In the genomic region with DNA sequence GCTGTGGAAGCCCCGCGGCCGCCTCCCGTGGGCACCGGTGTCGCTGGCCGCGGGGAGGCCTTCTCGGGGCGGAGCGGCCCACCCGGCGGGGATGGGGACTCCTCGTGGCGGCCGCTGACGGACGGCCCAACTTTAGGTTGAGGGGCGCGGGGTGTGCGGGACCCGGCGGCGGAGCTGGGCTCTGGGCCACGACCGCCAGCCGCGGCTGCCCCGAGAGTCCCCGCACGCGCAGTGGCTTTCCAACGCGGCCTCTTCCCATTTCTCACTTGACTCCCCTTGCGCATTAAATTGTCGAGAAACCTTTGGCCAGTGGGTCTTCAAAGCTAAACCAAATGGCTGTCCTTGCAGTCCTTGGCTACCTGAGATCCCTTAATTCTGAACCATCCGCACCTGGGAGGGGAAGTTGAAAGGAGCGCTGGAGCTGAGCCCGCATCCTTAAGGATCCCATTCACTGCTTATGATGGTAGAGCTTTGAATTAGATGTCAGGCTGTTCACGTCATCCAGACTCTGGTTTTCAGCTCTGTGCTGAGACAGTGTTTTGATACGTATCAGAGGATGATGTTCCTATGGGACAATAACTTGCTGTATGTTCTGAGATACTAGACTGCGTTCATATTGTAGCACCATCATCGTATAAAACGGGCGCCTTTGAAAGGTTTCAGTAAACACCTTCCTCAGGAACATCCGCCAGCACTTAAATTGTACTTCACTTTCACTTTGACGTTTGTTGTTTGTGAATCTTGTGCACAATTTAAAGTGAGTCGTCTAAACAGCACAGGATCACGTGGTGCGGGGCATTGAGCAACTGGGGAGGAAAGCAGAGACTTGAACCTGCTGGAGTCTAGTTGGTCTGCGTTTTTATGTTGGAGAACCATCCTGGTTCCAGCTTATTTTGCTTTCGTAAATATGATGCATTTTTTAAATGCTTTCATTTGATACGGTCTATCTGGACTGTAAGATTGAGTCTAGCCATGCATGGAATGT, we compare ENCODE assay signal across 8 cellular contexts. TPM values are rescaled to one million over a fixed set of nuclear protein-coding genes. Genes with fewer than 3 reads are reported as not detected.
DNase-seq lines count a peak whose midpoint lies in the region; ATAC-seq and TF ChIP-seq lines count a peak whose summit lies in the region.

No MANE protein-coding gene starts in this region.

- H3K27me3 ChIP-seq in iPS DF 6.9 (ENCODE audit: control insufficient read depth, insufficient read depth, low read length) = peaks cover 31% of the 10 kb centered on the region

- no peaks in the 10 kb centered on the region; the same call in 1 of the 2 replicates for H3K36me3 ChIP-seq in iPS DF 6.9 (ENCODE audit: control insufficient read depth, insufficient read depth, low read length)

- intact Hi-C loops in sciatic nerve (cut with DNase I) = loop anchor here (10.0 kb wide), 1 partner anchor 51 kb away; no protein-coding TSS in a partner anchor

- no CpG with 5 or more reads among the region's 53 CpGs for WGBS in iPS DF 6.9 (ENCODE audit: insufficient coverage, insufficient read length)

- no peaks in the 10 kb centered on the region for H3K9me3 ChIP-seq in iPS DF 6.9 (ENCODE audit: control insufficient read depth, insufficient read depth, low read length)

- peak overlapping the region; percentile 60 for H3K4me3 ChIP-seq in iPS DF 6.9 (ENCODE audit: low read length)

- DNase-seq in AG09319 (ENCODE audit: extremely low read depth, low read depth) (peak; percentile 77), T-helper 2 cell (peak in 4 of 5 experiments; percentile 50 to 96 (median 60)), astrocyte of the hippocampus (ENCODE audit: low read depth, low spot score) (peak; percentile 73), iPS DF 6.9 (ENCODE audit: low read depth, low spot score) (no peak), sciatic nerve (ENCODE audit: low spot score) (peak; percentile 88), MV-4-11 (lab: John Stamatoyannopoulos, UW) (no peak)

- ATAC-seq in GM19035 (IDR thresholded peaks at IDR 0.05; ENCODE audit: unreplicated experiment) = peak; percentile 46
- ATAC-seq in HG03521 (IDR thresholded peaks at IDR 0.05; ENCODE audit: unreplicated experiment) = peak; percentile 32
- peak; percentile 77 for ATAC-seq in sciatic nerve

- TF ChIP-seq CTCF in AG09319 (IDR thresholded peaks at IDR 0.05; ENCODE audit: low read depth, low read length) = no peak

- H3K4me1 ChIP-seq in iPS DF 6.9 (ENCODE audit: control insufficient read depth, insufficient read depth, low read length) = no peaks in the 10 kb centered on the region

- H3K27ac ChIP-seq in iPS DF 6.9 (ENCODE audit: low read length) = no peak overlapping the region

RNA-seq across cellular contexts. Expression of a gene that starts 0.9 kb away (rescaled TPM):
- 85.6 TPM for total RNA-seq in sciatic nerve

RNA-seq across cellular contexts. Expression of a gene that starts 41.8 kb away (rescaled TPM):
- 0.53 TPM for total RNA-seq in sciatic nerve

Comparison
In these comparisons a context has a peak if more than half of its experiments do, and no peak if none do; other contexts are left out.
1. DNase-seq: peak in AG09319 (single experiment), T-helper 2 cell (4 of 5), astrocyte of the hippocampus (single experiment) and sciatic nerve (single experiment); none in iPS DF 6.9 (single experiment) and MV-4-11 (single experiment).
2. Peak in every context shown above with its lines, with median percentiles within 50 percentile points of each other: ATAC-seq.